Comparison of ENCODE assay signal across 12 cellular contexts in genomic region chr6:148525453-148525852, GRCh38.
DNase-seq lines count a peak whose midpoint lies in the region; ATAC-seq and TF ChIP-seq lines count a peak whose summit lies in the region.
"Had no signal": no experiment of that assay in that cellular context is flagged by ENCODE, and none has a peak within 500 bp of the region (broad histone marks: within the 10 kb centered on the region; RNA-seq: fewer than 3 reads in every experiment).

No MANE protein-coding gene starts in this region.

- no peak for TF ChIP-seq EP300 in stomach (IDR thresholded peaks at IDR 0.05)

- WGBS in stomach, 5 donors: 43 to 78% (median 72%) methylated on average over 4 of the region's 4 CpGs

- peaks cover 3 to 28% (median 11%) of the 10 kb centered on the region in 4 donors for H3K4me1 ChIP-seq in stomach
- H3K4me1 ChIP-seq in upper lobe of right lung: peaks cover 8% of the 10 kb centered on the region

- peak; percentile 26 for ATAC-seq in activated T-helper 17 cell treated with anti-CD3 and anti-CD28 coated beads, Interleukin-2, amount 50 U/mL, for 72 hours (replicated peaks)
- no peak for ATAC-seq in upper lobe of right lung

- no peaks in the 10 kb centered on the region for H3K9me3 Mint-ChIP-seq in activated T-helper 17 cell treated with anti-CD3 and anti-CD28 coated beads, Interleukin-2, amount 50 U/mL, for 72 hours
- H3K9me3 Mint-ChIP-seq: mesothelial cell of epicardium had no signal

- TF ChIP-seq POLR2A in stomach (IDR thresholded peaks at IDR 0.05): no peak

- TF ChIP-seq CTCF in fibroblast of villous mesenchyme (IDR thresholded peaks at IDR 0.05; ENCODE audit: insufficient read depth, low read depth, low read length): no peak
- TF ChIP-seq CTCF in stomach (IDR thresholded peaks at IDR 0.05): no peak
- TF ChIP-seq CTCF in upper lobe of right lung (IDR thresholded peaks at IDR 0.05): no peak

- no peaks in the 10 kb centered on the region for H3K27me3 Mint-ChIP-seq in activated T-helper 17 cell treated with anti-CD3 and anti-CD28 coated beads, Interleukin-2, amount 50 U/mL, for 72 hours

- H3K36me3 Mint-ChIP-seq in activated T-helper 17 cell treated with anti-CD3 and anti-CD28 coated beads, Interleukin-2, amount 50 U/mL, for 72 hours (ENCODE audit: low read depth): no peaks in the 10 kb centered on the region

- no peak overlapping the region for H3K4me3 ChIP-seq in fibroblast of villous mesenchyme (ENCODE audit: low read depth, low read length)
- no peak overlapping the region for H3K4me3 ChIP-seq in stomach
- no peak overlapping the region for H3K4me3 ChIP-seq in upper lobe of right lung
- H3K4me3 ChIP-seq: adrenal gland had no signal

- DNase-seq in HS-27A (ENCODE audit: low read depth) (peak; percentile 86), fibroblast of villous mesenchyme (ENCODE audit: low read depth) (peak; percentile 80), stomach (no peak), upper lobe of right lung (no peak), UCSD-AML1 (lab: John Stamatoyannopoulos, UW; ENCODE audit: unreplicated experiment) (no peak), MV-4-11 (lab: John Stamatoyannopoulos, UW) (no peak)
- DNase-seq: activated CD4-positive, alpha-beta T cell treated with anti-CD3 and anti-CD28 coated beads for 1 hour; adrenal gland; NCI-H1417 treated with DMSO at 0.1 percent for 48 hours; stimulated activated naive CD4-positive, alpha-beta T cell had no signal

- intact Hi-C loops in stomach (cut with DNase I; ENCODE audit: low total_unique reads) (no loop called here), upper lobe of right lung (cut with DNase I) (no loop called here)

- no peaks in the 10 kb centered on the region for H3K27me3 ChIP-seq in stomach
- H3K27me3 ChIP-seq in upper lobe of right lung: no peaks in the 10 kb centered on the region
- H3K27me3 ChIP-seq: adrenal gland had no signal

- H3K4me1 Mint-ChIP-seq in activated T-helper 17 cell treated with anti-CD3 and anti-CD28 coated beads, Interleukin-2, amount 50 U/mL, for 72 hours: peaks cover 17% of the 10 kb centered on the region

- H3K4me3 Mint-ChIP-seq in activated T-helper 17 cell treated with anti-CD3 and anti-CD28 coated beads, Interleukin-2, amount 50 U/mL, for 72 hours: peak overlapping the region; percentile 69
- H3K4me3 Mint-ChIP-seq: mesothelial cell of epicardium had no signal

- no peaks in the 10 kb centered on the region for H3K9me3 ChIP-seq in stomach
- no peaks in the 10 kb centered on the region for H3K9me3 ChIP-seq in upper lobe of right lung
- H3K9me3 ChIP-seq: adrenal gland had no signal

- peak overlapping the region; percentile 96 for H3K27ac Mint-ChIP-seq in activated T-helper 17 cell treated with anti-CD3 and anti-CD28 coated beads, Interleukin-2, amount 50 U/mL, for 72 hours
- H3K27ac Mint-ChIP-seq: mesothelial cell of epicardium had no signal

- H3K27ac ChIP-seq in stomach (peak overlapping the region in 4 of 5 donors; percentile 55 to 78 (median 74)), upper lobe of right lung (no peak overlapping the region)

- H3K36me3 ChIP-seq in stomach (peaks cover 11 to 45% (median 39%) of the 10 kb centered on the region in 4 donors), upper lobe of right lung (peaks cover 42% of the 10 kb centered on the region)
- H3K36me3 ChIP-seq: adrenal gland had no signal

Comparison
In these comparisons a context has a peak if more than half of its experiments do, and no peak if none do; other contexts are left out.
1. DNase-seq: peak in HS-27A (single experiment) and fibroblast of villous mesenchyme (single experiment); none in stomach (single experiment), upper lobe of right lung (single experiment), UCSD-AML1 (single experiment) and MV-4-11 (single experiment).